ENCODE assay signal across 8 cellular contexts in genomic region chr7:80020277-80020676, GRCh38.
A peak's percentile ranks its signal among the peaks of the same experiment; 100 is the strongest.
DNase-seq lines count a peak whose midpoint lies in the region; ATAC-seq and TF ChIP-seq lines count a peak whose summit lies in the region.
"Not testable (repeated sequence)": the region's sequence is repeated elsewhere in the genome, so short reads cannot be mapped to it uniquely, and the experiment has no call there.

No MANE protein-coding gene starts in this region.

- peak; percentile 5 for DNase-seq in DND-41
- DNase-seq in IMR-90 = not testable (repeated sequence)
- peak; percentile 4 for DNase-seq in RPMI7951 (ENCODE audit: low read depth)
- DNase-seq in WERI-Rb-1 = peak; percentile 14
- peak; percentile 18 for DNase-seq in glutamatergic neuron
- peak; percentile 44 to 47 for DNase-seq in left lung
- DNase-seq in neural progenitor cell (ENCODE audit: low spot score) = peak; percentile 4
- peak; percentile 47 for DNase-seq in spleen

- no CpG with 5 or more reads among the region's 5 CpGs for WGBS in IMR-90 (ENCODE audit: extremely low coverage in 2 of 2, insufficient read length in 1 of 2), 2 experiments
- 63 to 86% (median 81%) methylated on average over 1 to 5 of the region's 5 CpGs for WGBS in spleen, 5 donors

- TF ChIP-seq CTCF in DND-41 (IDR thresholded peaks at IDR 0.05; ENCODE audit: borderline replicate concordance, extremely low read depth, low read length, poor library complexity, severe bottlenecking); IMR-90 (conservative IDR thresholded peaks at IDR 0.05; ENCODE audit: low read depth, low read length); WERI-Rb-1 (IDR thresholded peaks at IDR 0.05; ENCODE audit: low read depth, low read length); glutamatergic neuron (IDR thresholded peaks at IDR 0.05; ENCODE audit: partially characterized antibody, unreplicated experiment); left lung (IDR thresholded peaks at IDR 0.05); neural progenitor cell (IDR thresholded peaks at IDR 0.05); spleen (IDR thresholded peaks at IDR 0.05 in 8 of 11, conservative IDR thresholded peaks at IDR 0.05 in 3 of 11): not testable (repeated sequence)

- H3K79me2 ChIP-seq in DND-41 (ENCODE audit: insufficient read depth, low read length); neural progenitor cell (ENCODE audit: low read depth): not testable (repeated sequence)

- H2AFZ ChIP-seq in DND-41 (ENCODE audit: low read depth, low read length); IMR-90 (replicated peaks; ENCODE audit: low read length, poor library complexity); neural progenitor cell (replicated peaks): not testable (repeated sequence)

- not testable (repeated sequence) for H3K27ac ChIP-seq in DND-41 (ENCODE audit: low read length); IMR-90 (ENCODE audit: insufficient read depth, low read length); WERI-Rb-1; left lung; neural progenitor cell; spleen

- H3K27me3 Mint-ChIP-seq in glutamatergic neuron (ENCODE audit: unreplicated experiment); neural progenitor cell (ENCODE audit: insufficient read depth, low read depth): not testable (repeated sequence)

- not testable (repeated sequence) for H4K20me1 ChIP-seq in DND-41 (ENCODE audit: insufficient read depth, low read length); IMR-90 (ENCODE audit: insufficient read depth, low read length); neural progenitor cell (ENCODE audit: low read depth)

- H2BK5ac ChIP-seq in IMR-90 (ENCODE audit: low read depth, low read length, poor library complexity, severe bottlenecking) = peak overlapping the region; percentile 86

- H2AK5ac ChIP-seq in IMR-90 (ENCODE audit: low read depth, low read length) = peak overlapping the region; percentile 88

- not testable (repeated sequence) for H3F3A ChIP-seq in neural progenitor cell (ENCODE audit: low read depth)

- not testable (repeated sequence) for ATAC-seq in DND-41 (ENCODE audit: insufficient read depth, low read depth); IMR-90 (ENCODE audit: low read depth)
- ATAC-seq in left lung = peak; percentile 59

- not testable (repeated sequence) for H3K9ac ChIP-seq in DND-41 (ENCODE audit: low read depth, low read length); IMR-90 (ENCODE audit: low read depth, low read length); neural progenitor cell

- POLR2A ChIA-PET in IMR-90 (lab: Charles Lee; ENCODE audit: unreplicated experiment) = not testable (repeated sequence)

- not testable (repeated sequence) for H3K56ac ChIP-seq in IMR-90 (ENCODE audit: extremely low read depth, insufficient read depth, low read length)

- intact Hi-C loops in IMR-90 (cut with micrococcal nuclease); left lung (cut with DNase I); spleen (cut with DNase I; ENCODE audit: low total_unique reads): not testable (repeated sequence)

- not testable (repeated sequence) for H3K36me3 ChIP-seq in DND-41 (ENCODE audit: insufficient read depth, low read length); IMR-90 (ENCODE audit: control insufficient read depth, insufficient read depth, low read length); WERI-Rb-1; left lung; neural progenitor cell; spleen

- H2BK20ac ChIP-seq in IMR-90 (ENCODE audit: low read depth, low read length) = peak overlapping the region; percentile 90; the same call in 1 of the 2 replicates

- H3K36me3 Mint-ChIP-seq in glutamatergic neuron (ENCODE audit: unreplicated experiment) = peaks cover 14% of the 10 kb centered on the region
- not testable (repeated sequence) for H3K36me3 Mint-ChIP-seq in neural progenitor cell

- H3K4me3 Mint-ChIP-seq in glutamatergic neuron (ENCODE audit: unreplicated experiment); neural progenitor cell: not testable (repeated sequence)

- not testable (repeated sequence) for H3K4me3 ChIP-seq in DND-41 (ENCODE audit: low read depth in 1 of 2, low read length in 2 of 2); IMR-90 (ENCODE audit: insufficient read depth, low read depth, low read length); WERI-Rb-1 (ENCODE audit: low read depth, low read length); left lung; neural progenitor cell; spleen

- not testable (repeated sequence) for H3K9me1 ChIP-seq in IMR-90 (ENCODE audit: insufficient read depth, low read length)

- TF ChIP-seq RAD21 in IMR-90 (IDR thresholded peaks at IDR 0.05; ENCODE audit: low read length) = not testable (repeated sequence)

- not testable (repeated sequence) for H3K14ac ChIP-seq in IMR-90 (replicated peaks; ENCODE audit: low read depth, low read length)

- not testable (repeated sequence) for H3K4me2 ChIP-seq in DND-41 (ENCODE audit: insufficient read depth, low read length); IMR-90 (ENCODE audit: low read depth, low read length); neural progenitor cell

- peak overlapping the region; percentile 45; the same call in 1 of the 2 replicates for H4K91ac ChIP-seq in IMR-90 (ENCODE audit: insufficient read depth, low read depth, low read length)

- not testable (repeated sequence) for TF ChIP-seq POLR2A in IMR-90 (IDR thresholded peaks at IDR 0.05; ENCODE audit: low read depth, low read length); spleen (IDR thresholded peaks at IDR 0.05)

- BruUV-seq in IMR-90 (replicated peaks; lab: Mats Ljungman, UMichigan) = not testable (repeated sequence)

- H4K8ac ChIP-seq in IMR-90 (ENCODE audit: low read depth in 2 of 2, low read length in 2 of 2) = peak overlapping the region in 1 of 2 experiments; percentile 87; a peak in 2 of 4 replicates

- not testable (repeated sequence) for H3K4me1 Mint-ChIP-seq in glutamatergic neuron (ENCODE audit: low read depth, unreplicated experiment); neural progenitor cell

- H3K9me3 Mint-ChIP-seq in glutamatergic neuron (ENCODE audit: unreplicated experiment) = not testable (repeated sequence)
- peaks cover 15% of the 10 kb centered on the region for H3K9me3 Mint-ChIP-seq in neural progenitor cell

- H3K23ac ChIP-seq in IMR-90 (ENCODE audit: low read depth, low read length) = not testable (repeated sequence)

- not testable (repeated sequence) for H3K27me3 ChIP-seq in DND-41 (ENCODE audit: insufficient read depth, low read length, poor library complexity); IMR-90 (ENCODE audit: control insufficient read depth, insufficient read depth, low read length); WERI-Rb-1 (ENCODE audit: insufficient read depth, low read depth, severe bottlenecking); left lung; neural progenitor cell; spleen (replicated peaks in 1 of 7)

- not testable (repeated sequence) for H3K18ac ChIP-seq in IMR-90 (ENCODE audit: low read depth, low read length)

- H2AK9ac ChIP-seq in IMR-90 (replicated peaks; ENCODE audit: low read depth, low read length, poor library complexity) = not testable (repeated sequence)

- CTCF ChIA-PET in IMR-90 (lab: Yijun Ruan, JAX) = not testable (repeated sequence)

- H4K5ac ChIP-seq in IMR-90 (ENCODE audit: low read depth, low read length) = not testable (repeated sequence)

- H3K4ac ChIP-seq in IMR-90 (ENCODE audit: low read depth, low read length) = peak overlapping the region; percentile 84

- H3K27ac Mint-ChIP-seq in glutamatergic neuron (ENCODE audit: unreplicated experiment); neural progenitor cell: not testable (repeated sequence)

- peak overlapping the region; percentile 92 for H2BK120ac ChIP-seq in IMR-90 (ENCODE audit: low read depth, low read length)

- H2BK15ac ChIP-seq in IMR-90 (ENCODE audit: low read depth, low read length) = peak overlapping the region; percentile 1; the same call in 1 of the 3 replicates

- H3K9me3 ChIP-seq in DND-41 (ENCODE audit: insufficient read depth, low read length, severe bottlenecking); IMR-90 (ENCODE audit: control insufficient read depth, insufficient read depth, low read length); WERI-Rb-1 (ENCODE audit: severe bottlenecking); left lung; neural progenitor cell (ENCODE audit: low read depth): not testable (repeated sequence)
- peaks cover 0 to 11% (median 4%) of the 10 kb centered on the region in 8 donors for H3K9me3 ChIP-seq in spleen

- in situ Hi-C loops in IMR-90 (cut with MboI; ENCODE audit: low sequenced_read_pairs) = loop anchor here (10.0 kb wide), 1 partner anchor 205 kb away; no protein-coding TSS in a partner anchor

- dilution Hi-C loops in IMR-90 (cut with HindIII; ENCODE audit: low sequenced_read_pairs, unreplicated experiment) = not testable (repeated sequence)

- H3K4me1 ChIP-seq in DND-41 (ENCODE audit: insufficient read depth, low read length) = peaks cover 10% of the 10 kb centered on the region; the same call in 1 of the 2 replicates
- H3K4me1 ChIP-seq in IMR-90 (ENCODE audit: control insufficient read depth, insufficient read depth, low read length); left lung; neural progenitor cell; spleen: not testable (repeated sequence)

- H3K79me1 ChIP-seq in IMR-90 (ENCODE audit: low read depth in 1 of 2, low read length in 2 of 2) = not testable (repeated sequence)
